Comparison of ENCODE assay signal across 37 cellular contexts in the genomic region with DNA sequence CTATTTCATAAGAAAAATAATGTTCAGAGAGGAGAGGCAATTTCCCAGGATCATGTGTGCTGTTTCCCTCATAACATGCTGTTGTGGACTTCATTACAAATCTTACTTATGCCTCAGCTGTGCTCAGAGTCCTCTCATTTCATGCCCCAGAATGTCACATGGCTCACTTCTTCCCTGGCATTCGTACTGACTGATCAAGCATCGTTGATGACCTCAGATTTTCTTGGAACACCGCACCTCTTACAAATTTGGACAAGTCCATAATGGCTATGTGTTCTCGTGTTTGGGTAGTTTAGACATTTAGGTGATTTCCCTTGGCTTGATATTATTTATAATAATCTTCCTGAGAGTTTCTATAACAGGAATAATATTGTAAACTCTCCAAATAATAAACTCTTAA. TPM values are rescaled to one million over a fixed set of nuclear protein-coding genes. Genes with fewer than 3 reads are reported as not detected.
"Had no signal": no experiment of that assay in that cellular context is flagged by ENCODE, and none has a peak within 500 bp of the region (broad histone marks: within the 10 kb centered on the region; RNA-seq: fewer than 3 reads in every experiment).

No MANE protein-coding gene starts in this region.

- H3K4me3 ChIP-seq: cardiac muscle cell, coronary artery, dorsolateral prefrontal cortex, esophagus squamous epithelium, gastrocnemius medialis, heart left ventricle had no signal

- H3K9me3 Mint-ChIP-seq: activated B cell treated with CpG ODN at 0.5 μM for 24 hours; activated CD4-positive, alpha-beta memory T cell treated with anti-CD3 and anti-CD28 coated beads, Interleukin-2, amount 10 ng/mL, durations not matched to agents 7 days and 5 days; activated CD4-positive, alpha-beta T cell treated with anti-CD3 and anti-CD28 coated beads, Interleukin-2, amount 10 ng/mL, durations not matched to agents 7 days and 5 days; activated T-cell treated with anti-CD3 and anti-CD28 coated beads, Interleukin-2, amount 50 U/mL, for 24 hours; activated T-helper 17 cell treated with anti-CD3 and anti-CD28 coated beads, Interleukin-2, amount 50 U/mL, for 72 hours; dendritic cell treated with granulocyte-macrophage colony-stimulating factor and Interleukin-4, amounts not matched to agents 40 ng/mL and 50 ng/mL, for 4 days; endodermal cell; T-cell; T-helper 1 cell treated with Interleukin-12 subunit alpha and Interleukin-12 subunit beta and Interleukin-4 antibody, amounts not matched to agents 30 μg/mL and 1 μg/mL, for 36 hours had no signal

- H3K27ac Mint-ChIP-seq: activated B cell treated with CpG ODN at 0.5 μM for 24 hours; activated CD4-positive, alpha-beta memory T cell treated with anti-CD3 and anti-CD28 coated beads, Interleukin-2, amount 10 ng/mL, durations not matched to agents 7 days and 5 days; activated CD4-positive, alpha-beta T cell treated with anti-CD3 and anti-CD28 coated beads, Interleukin-2, amount 10 ng/mL, durations not matched to agents 7 days and 5 days; activated naive CD8-positive, alpha-beta T cell; activated T-cell treated with anti-CD3 and anti-CD28 coated beads, Interleukin-2, amount 50 U/mL, for 24 hours; activated T-helper 17 cell treated with anti-CD3 and anti-CD28 coated beads, Interleukin-2, amount 50 U/mL, for 72 hours; dendritic cell treated with granulocyte-macrophage colony-stimulating factor and Interleukin-4, amounts not matched to agents 40 ng/mL and 50 ng/mL, for 4 days; endodermal cell; T-cell; T-helper 1 cell treated with Interleukin-12 subunit alpha and Interleukin-12 subunit beta and Interleukin-4 antibody, amounts not matched to agents 30 μg/mL and 1 μg/mL, for 36 hours had no signal

- H3K36me3 Mint-ChIP-seq: activated naive CD8-positive, alpha-beta T cell; T-cell had no signal

- DNase-seq: activated B cell treated with CpG ODN at 0.5 μM for 24 hours; activated CD4-positive, alpha-beta memory T cell treated with anti-CD3 and anti-CD28 coated beads, Interleukin-2, amount 10 ng/mL, durations not matched to agents 7 days and 5 days; activated CD4-positive, alpha-beta T cell treated with anti-CD3 and anti-CD28 coated beads, Interleukin-2, amount 10 ng/mL, durations not matched to agents 7 days and 5 days; activated CD4-positive, alpha-beta T cell treated with anti-CD3 and anti-CD28 coated beads, Interleukin-2, amount 50 U/mL, for 4 hours; activated CD8-positive, alpha-beta memory T cell treated with anti-CD3 and anti-CD28 coated beads, Interleukin-2, amount 50 U/mL, for 48 hours; activated effector memory CD4-positive, alpha-beta T cell treated with Interleukin-2 at 50 U/mL for 16 hours; activated gamma-delta T cell treated with Interleukin-2 at 50 U/mL for 16 hours; activated naive CD4-positive, alpha-beta T cell treated with anti-CD3 and anti-CD28 coated beads, Interleukin-2, amount 50 U/mL, for 16 hours; activated naive CD4-positive, alpha-beta T cell treated with Interleukin-2 at 50 U/mL for 16 hours; activated T-cell treated with anti-CD3 and anti-CD28 coated beads for 4 hours; activated T-cell treated with anti-CD3 and anti-CD28 coated beads, Interleukin-2, amount 50 U/mL, for 24 hours; amniotic stem cell; anterior cingulate cortex; brain microvascular endothelial cell; central memory CD4-positive, alpha-beta T cell; dorsolateral prefrontal cortex; effector memory CD4-positive, alpha-beta T cell; endodermal cell; erythroblast; esophagus squamous epithelium; foreskin fibroblast; gastrocnemius medialis; glutamatergic neuron; heart left ventricle; SW 1271; T-cell; T-helper 9 cell; WERI-Rb-1 had no signal

- H3K27ac ChIP-seq: brain microvascular endothelial cell, cardiac muscle cell, coronary artery, dorsolateral prefrontal cortex, esophagus squamous epithelium, gastrocnemius medialis, heart left ventricle, WERI-Rb-1 had no signal

- H3K4me3 Mint-ChIP-seq: activated B cell treated with CpG ODN at 0.5 μM for 24 hours; activated CD4-positive, alpha-beta memory T cell treated with anti-CD3 and anti-CD28 coated beads, Interleukin-2, amount 10 ng/mL, durations not matched to agents 7 days and 5 days; activated CD4-positive, alpha-beta T cell treated with anti-CD3 and anti-CD28 coated beads, Interleukin-2, amount 10 ng/mL, durations not matched to agents 7 days and 5 days; activated naive CD8-positive, alpha-beta T cell; activated T-cell treated with anti-CD3 and anti-CD28 coated beads, Interleukin-2, amount 50 U/mL, for 24 hours; activated T-helper 17 cell treated with anti-CD3 and anti-CD28 coated beads, Interleukin-2, amount 50 U/mL, for 72 hours; dendritic cell treated with granulocyte-macrophage colony-stimulating factor and Interleukin-4, amounts not matched to agents 40 ng/mL and 50 ng/mL, for 4 days; endodermal cell; T-cell; T-helper 1 cell treated with Interleukin-12 subunit alpha and Interleukin-12 subunit beta and Interleukin-4 antibody, amounts not matched to agents 30 μg/mL and 1 μg/mL, for 36 hours had no signal

- ATAC-seq: activated CD4-positive, CD25-positive, alpha-beta regulatory T cell treated with anti-CD3 and anti-CD28 coated beads, Interleukin-2, amount 50 U/mL, for 24 hours; activated T-helper 17 cell treated with anti-CD3 and anti-CD28 coated beads, Interleukin-2, amount 50 U/mL, for 72 hours; gastrocnemius medialis; heart left ventricle; T-cell had no signal

- H3K4me1 Mint-ChIP-seq: activated B cell treated with CpG ODN at 0.5 μM for 24 hours; activated CD4-positive, alpha-beta memory T cell treated with anti-CD3 and anti-CD28 coated beads, Interleukin-2, amount 10 ng/mL, durations not matched to agents 7 days and 5 days; activated CD4-positive, alpha-beta T cell treated with anti-CD3 and anti-CD28 coated beads, Interleukin-2, amount 10 ng/mL, durations not matched to agents 7 days and 5 days; activated T-helper 17 cell treated with anti-CD3 and anti-CD28 coated beads, Interleukin-2, amount 50 U/mL, for 72 hours; endodermal cell; T-cell had no signal

- H3K4me1 ChIP-seq: esophagus squamous epithelium, gastrocnemius medialis, heart left ventricle had no signal

- H3K27me3 ChIP-seq: brain microvascular endothelial cell, cardiac muscle cell, esophagus squamous epithelium, gastrocnemius medialis had no signal

RNA-seq across cellular contexts. Expression of gene SERPINB7, which starts 32.9 kb away (rescaled TPM):
- total RNA-seq: activated B cell treated with CpG ODN at 0.5 μM for 24 hours; activated CD4-positive, alpha-beta memory T cell treated with anti-CD3 and anti-CD28 coated beads, Interleukin-2, amount 10 ng/mL, durations not matched to agents 7 days and 5 days; activated CD4-positive, alpha-beta T cell treated with anti-CD3 and anti-CD28 coated beads, Interleukin-2, amount 10 ng/mL, durations not matched to agents 7 days and 5 days; activated T-helper 17 cell treated with anti-CD3 and anti-CD28 coated beads, Interleukin-2, amount 50 U/mL, for 72 hours; cardiac muscle cell; cerebellum; endodermal cell; gastrocnemius medialis; T-cell; T-helper 2 cell treated with Interferon-gamma antibody and Interleukin-4, amounts not matched to agents 100 ng/mL and 5 ng/mL, for 36 hours had no signal
- polyA plus RNA-seq: heart left ventricle had no signal
